ENCODE assay signal across 11 cellular contexts in the genomic region with DNA sequence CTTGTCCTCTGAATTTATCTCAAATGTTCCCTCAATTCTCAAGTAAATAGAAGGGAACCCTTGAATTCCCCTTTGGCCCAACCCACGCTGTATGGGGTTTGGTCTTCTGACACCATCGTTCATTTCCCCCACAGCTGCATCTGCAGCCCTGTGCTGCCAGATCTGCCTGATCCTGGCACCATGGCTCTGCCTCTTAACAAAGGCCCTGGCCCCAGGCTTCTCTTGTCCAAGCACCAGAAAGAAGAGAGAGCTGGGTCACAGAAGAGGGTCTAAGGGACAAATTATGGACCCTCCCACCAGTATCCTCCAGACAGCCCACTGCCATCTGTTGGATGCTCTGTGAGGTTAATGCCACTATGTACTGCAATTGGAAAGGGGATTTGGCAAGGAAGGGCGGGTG. TPM values are rescaled to one million over a fixed set of nuclear protein-coding genes. Genes with fewer than 3 reads are reported as not detected.
DNase-seq lines count a peak whose midpoint lies in the region; ATAC-seq, FAIRE-seq and TF ChIP-seq lines count a peak whose summit lies in the region.
"Had no signal": no experiment of that assay in that cellular context is flagged by ENCODE, and none has a peak within 500 bp of the region (broad histone marks: within the 10 kb centered on the region; RNA-seq: fewer than 3 reads in every experiment).

No MANE protein-coding gene starts in this region.

- peaks cover 57% of the 10 kb centered on the region for H4K20me1 ChIP-seq in astrocyte (ENCODE audit: insufficient read depth, low read length)

- no peak for DNase-seq in activated naive CD4-positive, alpha-beta T cell treated with anti-CD3 and anti-CD28 coated beads, Interleukin-2, amount 10 ng/mL, durations not matched to agents 7 days and 5 days
- DNase-seq in astrocyte (ENCODE audit: low read depth) = no peak
- DNase-seq in mesothelial cell of epicardium (ENCODE audit: low spot score in 2 of 2, unreplicated experiment in 2 of 2) = no peak
- no peak for DNase-seq in type B pancreatic cell (ENCODE audit: extremely low spot score, unreplicated experiment)
- no peak for DNase-seq in body of pancreas
- DNase-seq: activated CD8-positive, alpha-beta memory T cell treated with anti-CD3 and anti-CD28 coated beads, Interleukin-2, amount 10 ng/mL, durations not matched to agents 7 days and 5 days; MG63 had no signal

- no peak overlapping the region for H3K9ac ChIP-seq in astrocyte (ENCODE audit: low read length)

- peaks cover 28% of the 10 kb centered on the region for H3K4me1 ChIP-seq in astrocyte (ENCODE audit: insufficient read depth, low read length)
- H3K4me1 ChIP-seq in body of pancreas = no peaks in the 10 kb centered on the region

- ATAC-seq in GM19023 (IDR thresholded peaks at IDR 0.05; ENCODE audit: unreplicated experiment) = no peak
- no peak for ATAC-seq in body of pancreas
- ATAC-seq in GM21825 (IDR thresholded peaks at IDR 0.05; ENCODE audit: unreplicated experiment) = no peak
- ATAC-seq: activated CD8-positive, alpha-beta memory T cell treated with anti-CD3 and anti-CD28 coated beads, Interleukin-2, amount 10 ng/mL, durations not matched to agents 7 days and 5 days; HCT116 had no signal

- H3K4me3 ChIP-seq in astrocyte (ENCODE audit: insufficient read depth, low read depth, low read length) (peak overlapping the region; percentile 82), body of pancreas (no peak overlapping the region)

- H3K36me3 Mint-ChIP-seq in activated naive CD4-positive, alpha-beta T cell treated with anti-CD3 and anti-CD28 coated beads, Interleukin-2, amount 50 U/mL, for 24 hours = no peaks in the 10 kb centered on the region
- H3K36me3 Mint-ChIP-seq in activated naive CD4-positive, alpha-beta T cell treated with anti-CD3 and anti-CD28 coated beads, Interleukin-2, amount 10 ng/mL, durations not matched to agents 7 days and 5 days = peaks cover 13% of the 10 kb centered on the region
- H3K36me3 Mint-ChIP-seq in astrocyte (ENCODE audit: low read depth, unreplicated experiment) (peaks cover 38% of the 10 kb centered on the region), mesothelial cell of epicardium (peaks cover 30% of the 10 kb centered on the region), type B pancreatic cell (peaks cover 30% of the 10 kb centered on the region)
- H3K36me3 Mint-ChIP-seq: activated CD8-positive, alpha-beta memory T cell treated with anti-CD3 and anti-CD28 coated beads, Interleukin-2, amount 10 ng/mL, durations not matched to agents 7 days and 5 days had no signal

- H3K79me2 ChIP-seq in astrocyte (ENCODE audit: insufficient read depth, low read length) = peaks cover 27% of the 10 kb centered on the region

- peak overlapping the region; percentile 95 for H3K4me2 ChIP-seq in astrocyte (ENCODE audit: low read length)

- no peak for FAIRE-seq in astrocyte (lab: Jason Lieb, UNC)

- 69 to 79% methylated on average over 3 of the region's 3 CpGs for WGBS in body of pancreas, 2 donors

- H2AFZ ChIP-seq in astrocyte (ENCODE audit: low read depth, low read length) = no peak overlapping the region

- H3K27ac Mint-ChIP-seq in activated naive CD4-positive, alpha-beta T cell treated with anti-CD3 and anti-CD28 coated beads, Interleukin-2, amount 50 U/mL, for 24 hours = no peak overlapping the region
- H3K27ac Mint-ChIP-seq in activated naive CD4-positive, alpha-beta T cell treated with anti-CD3 and anti-CD28 coated beads, Interleukin-2, amount 10 ng/mL, durations not matched to agents 7 days and 5 days = no peak overlapping the region
- peak overlapping the region; percentile 84 for H3K27ac Mint-ChIP-seq in astrocyte (ENCODE audit: unreplicated experiment)
- H3K27ac Mint-ChIP-seq in mesothelial cell of epicardium = no peak overlapping the region
- peak overlapping the region; percentile 80 for H3K27ac Mint-ChIP-seq in type B pancreatic cell
- H3K27ac Mint-ChIP-seq: activated CD8-positive, alpha-beta memory T cell treated with anti-CD3 and anti-CD28 coated beads, Interleukin-2, amount 10 ng/mL, durations not matched to agents 7 days and 5 days had no signal

- TF ChIP-seq POLR2A in body of pancreas (IDR thresholded peaks at IDR 0.05) = no peak

- H3K36me3 ChIP-seq in astrocyte (ENCODE audit: insufficient read depth, low read length) (peaks cover 34% of the 10 kb centered on the region), body of pancreas (replicated peaks in 1 of 2; ENCODE audit: insufficient read depth in 1 of 2, low read depth in 2 of 2) (no peaks in the 10 kb centered on the region)
- H3K36me3 ChIP-seq: MG63 had no signal

- H3K27ac ChIP-seq in astrocyte (ENCODE audit: low read depth, low read length) = no peak overlapping the region
- no peak overlapping the region for H3K27ac ChIP-seq in body of pancreas

- H3K4me3 Mint-ChIP-seq in activated naive CD4-positive, alpha-beta T cell treated with anti-CD3 and anti-CD28 coated beads, Interleukin-2, amount 50 U/mL, for 24 hours = peak overlapping the region; percentile 59
- H3K4me3 Mint-ChIP-seq in activated naive CD4-positive, alpha-beta T cell treated with anti-CD3 and anti-CD28 coated beads, Interleukin-2, amount 10 ng/mL, durations not matched to agents 7 days and 5 days = no peak overlapping the region
- H3K4me3 Mint-ChIP-seq in astrocyte (ENCODE audit: unreplicated experiment) (peak overlapping the region; percentile 99), mesothelial cell of epicardium (peak overlapping the region; percentile 72), type B pancreatic cell (peak overlapping the region; percentile 92)
- H3K4me3 Mint-ChIP-seq: activated CD8-positive, alpha-beta memory T cell treated with anti-CD3 and anti-CD28 coated beads, Interleukin-2, amount 10 ng/mL, durations not matched to agents 7 days and 5 days had no signal

- H3K9me3 ChIP-seq in astrocyte (ENCODE audit: insufficient read depth, low read depth, low read length) = no peaks in the 10 kb centered on the region
- H3K9me3 ChIP-seq in body of pancreas = no peaks in the 10 kb centered on the region
- H3K9me3 ChIP-seq: MG63 had no signal

- H3K9me3 Mint-ChIP-seq in activated naive CD4-positive, alpha-beta T cell treated with anti-CD3 and anti-CD28 coated beads, Interleukin-2, amount 50 U/mL, for 24 hours = no peaks in the 10 kb centered on the region
- no peaks in the 10 kb centered on the region for H3K9me3 Mint-ChIP-seq in activated naive CD4-positive, alpha-beta T cell treated with anti-CD3 and anti-CD28 coated beads, Interleukin-2, amount 10 ng/mL, durations not matched to agents 7 days and 5 days
- H3K9me3 Mint-ChIP-seq in astrocyte (ENCODE audit: unreplicated experiment) (peaks cover 5% of the 10 kb centered on the region), mesothelial cell of epicardium (no peaks in the 10 kb centered on the region), type B pancreatic cell (no peaks in the 10 kb centered on the region)

- intact Hi-C loops in body of pancreas (cut with DNase I) = no loop called here

- H3K27me3 Mint-ChIP-seq in activated naive CD4-positive, alpha-beta T cell treated with anti-CD3 and anti-CD28 coated beads, Interleukin-2, amount 50 U/mL, for 24 hours = peaks cover 26% of the 10 kb centered on the region
- H3K27me3 Mint-ChIP-seq in activated naive CD4-positive, alpha-beta T cell treated with anti-CD3 and anti-CD28 coated beads, Interleukin-2, amount 10 ng/mL, durations not matched to agents 7 days and 5 days = peaks cover 55% of the 10 kb centered on the region
- no peaks in the 10 kb centered on the region for H3K27me3 Mint-ChIP-seq in astrocyte (ENCODE audit: low read depth, unreplicated experiment)
- H3K27me3 Mint-ChIP-seq in mesothelial cell of epicardium (ENCODE audit: low read depth) = no peaks in the 10 kb centered on the region
- no peaks in the 10 kb centered on the region for H3K27me3 Mint-ChIP-seq in type B pancreatic cell

- peaks cover 15% of the 10 kb centered on the region for H3K4me1 Mint-ChIP-seq in activated naive CD4-positive, alpha-beta T cell treated with anti-CD3 and anti-CD28 coated beads, Interleukin-2, amount 50 U/mL, for 24 hours
- peaks cover 48% of the 10 kb centered on the region for H3K4me1 Mint-ChIP-seq in activated naive CD4-positive, alpha-beta T cell treated with anti-CD3 and anti-CD28 coated beads, Interleukin-2, amount 10 ng/mL, durations not matched to agents 7 days and 5 days
- H3K4me1 Mint-ChIP-seq in astrocyte (ENCODE audit: low read depth, unreplicated experiment) (peaks cover 31% of the 10 kb centered on the region), mesothelial cell of epicardium (peaks cover 46% of the 10 kb centered on the region), type B pancreatic cell (ENCODE audit: unreplicated experiment) (peaks cover 48% of the 10 kb centered on the region)

- CTCF ChIA-PET in activated naive CD4-positive, alpha-beta T cell treated with anti-CD3 and anti-CD28 coated beads, Interleukin-2, amount 10 ng/mL, durations not matched to agents 7 days and 5 days (lab: Charles Lee) = no interaction called here

- H3K27me3 ChIP-seq in astrocyte (ENCODE audit: insufficient read depth, low read length) = no peaks in the 10 kb centered on the region
- H3K27me3 ChIP-seq in body of pancreas = no peaks in the 10 kb centered on the region
- H3K27me3 ChIP-seq: MG63 had no signal

- TF ChIP-seq CTCF in astrocyte (IDR thresholded peaks at IDR 0.05; ENCODE audit: insufficient read depth, low read depth, low read length) (no peak), mesothelial cell of epicardium (IDR thresholded peaks at IDR 0.05; ENCODE audit: unreplicated experiment) (no peak), type B pancreatic cell (conservative IDR thresholded peaks at IDR 0.05) (no peak), body of pancreas (IDR thresholded peaks at IDR 0.05) (no peak)

RNA-seq across cellular contexts. Expression of a gene that starts 1.8 kb away (rescaled TPM):
- total RNA-seq in astrocyte (138 and 142 TPM in 2 replicates), mesothelial cell of epicardium (13.7 to 13.9 TPM (median 13.7 TPM) in 3 replicates), type B pancreatic cell (ENCODE audit: low replicate concordance) (6.0 and 18.2 TPM in 2 replicates), body of pancreas (1 to 10 TPM; 3.1 to 4.0 TPM)

RNA-seq across cellular contexts. Expression of a gene that starts 26.3 kb away (rescaled TPM):
- total RNA-seq in astrocyte (71.9 and 73.1 TPM in 2 replicates), mesothelial cell of epicardium (103 to 112 TPM (median 108 TPM) in 3 replicates), type B pancreatic cell (ENCODE audit: low replicate concordance) (68.3 and 101 TPM in 2 replicates), body of pancreas (10 to 100 TPM; 12.5 to 17.5 TPM)

Comparison
In these comparisons a context has a peak if more than half of its experiments do, and no peak if none do; other contexts are left out.
1. H3K27ac Mint-ChIP-seq: peak in astrocyte (single experiment) and type B pancreatic cell (single experiment); none in activated naive CD4-positive, alpha-beta T cell treated with anti-CD3 and anti-CD28 coated beads, Interleukin-2, amount 50 U/mL, for 24 hours (single experiment), activated naive CD4-positive, alpha-beta T cell treated with anti-CD3 and anti-CD28 coated beads, Interleukin-2, amount 10 ng/mL, durations not matched to agents 7 days and 5 days (single experiment) and mesothelial cell of epicardium (single experiment).